Comparison of ENCODE assay signal across 1 cellular context in genomic region chr1:1063945-1064831, GRCh38.
TF ChIP-seq lines count a peak whose summit lies in the region.

No MANE protein-coding gene starts in this region.

TF ChIP-seq in HepG2, 621 proteins besides CTCF, POLR2A, EP300 and RAD21 (continued from another document and continues in another):
- TF ChIP-seq ZBTB40 (IDR thresholded peaks at IDR 0.05) (no peak), ZBTB40 (CRISPR knock-in tag; IDR thresholded peaks at IDR 0.05) (peak; percentile 61; the same call in 1 of the 2 replicates), GATAD1 (CRISPR knock-in tag; IDR thresholded peaks at IDR 0.05) (peak; percentile 42), ZUFSP (CRISPR knock-in tag; IDR thresholded peaks at IDR 0.05; ENCODE audit: borderline replicate concordance) (no peak), ZNF496 (CRISPR knock-in tag; IDR thresholded peaks at IDR 0.05; ENCODE audit: insufficient replicate concordance) (no peak), PRDM4 (CRISPR knock-in tag; IDR thresholded peaks at IDR 0.05; ENCODE audit: borderline replicate concordance) (no peak), ZNF580 (CRISPR knock-in tag; IDR thresholded peaks at IDR 0.05; ENCODE audit: borderline replicate concordance, low read depth) (peak; percentile 59; the same call in 1 of the 2 replicates), ZBTB7B (CRISPR knock-in tag; IDR thresholded peaks at IDR 0.05) (peak; percentile 91), FOXA1 (IDR thresholded peaks at IDR 0.05) (no peak), FOXA1 (CRISPR knock-in tag; IDR thresholded peaks at IDR 0.05) (0 out of 2 replicates have a peak, but pooled peaks have one; percentile 2), ZC3H13 (CRISPR knock-in tag; IDR thresholded peaks at IDR 0.05) (no peak; the same call in 1 of the 2 replicates), ZNF562 (CRISPR knock-in tag; IDR thresholded peaks at IDR 0.05; ENCODE audit: borderline replicate concordance) (no peak), NFIB (CRISPR knock-in tag; IDR thresholded peaks at IDR 0.05; ENCODE audit: borderline replicate concordance) (no peak), YEATS2 (CRISPR knock-in tag; IDR thresholded peaks at IDR 0.05; ENCODE audit: borderline replicate concordance) (peak; percentile 61; the same call in 1 of the 2 replicates), ZNF512 (CRISPR knock-in tag; IDR thresholded peaks at IDR 0.05) (0 out of 2 replicates have a peak, but pooled peaks have one; percentile 30), ZNF652 (CRISPR knock-in tag; IDR thresholded peaks at IDR 0.05; ENCODE audit: borderline replicate concordance, low read depth) (no peak), RFX5 (IDR thresholded peaks at IDR 0.05; ENCODE audit: low read depth, low read length) (no peak), SNAPC2 (CRISPR knock-in tag; IDR thresholded peaks at IDR 0.05) (no peak; the same call in 1 of the 2 replicates), ZFP82 (CRISPR knock-in tag; IDR thresholded peaks at IDR 0.05; ENCODE audit: borderline replicate concordance) (no peak), NR1H2 (CRISPR knock-in tag; IDR thresholded peaks at IDR 0.05; ENCODE audit: borderline replicate concordance, low read depth) (no peak), ZNF629 (CRISPR knock-in tag; conservative IDR thresholded peaks at IDR 0.05) (no peak), MEIS2 (CRISPR knock-in tag; IDR thresholded peaks at IDR 0.05) (no peak), ZZZ3 (CRISPR knock-in tag; IDR thresholded peaks at IDR 0.05; ENCODE audit: borderline replicate concordance) (no peak), MAFG (CRISPR knock-in tag; IDR thresholded peaks at IDR 0.05) (no peak), TMF1 (CRISPR knock-in tag; IDR thresholded peaks at IDR 0.05; ENCODE audit: low read depth) (no peak), NFYC (CRISPR knock-in tag; IDR thresholded peaks at IDR 0.05) (no peak), ZNF557 (CRISPR knock-in tag; IDR thresholded peaks at IDR 0.05) (no peak), ZFP36L2 (CRISPR knock-in tag; IDR thresholded peaks at IDR 0.05) (no peak), HOXA7 (CRISPR knock-in tag; IDR thresholded peaks at IDR 0.05) (no peak), MEF2D (CRISPR knock-in tag; IDR thresholded peaks at IDR 0.05) (peak; percentile 80), ZNF431 (CRISPR knock-in tag; IDR thresholded peaks at IDR 0.05; ENCODE audit: borderline replicate concordance, low read depth) (no peak), RERE (CRISPR knock-in tag; IDR thresholded peaks at IDR 0.05; ENCODE audit: low read depth) (no peak), ZSCAN29 (CRISPR knock-in tag; conservative IDR thresholded peaks at IDR 0.05) (peak; percentile 82; the same call in 1 of the 2 replicates), ZNF619 (CRISPR knock-in tag; IDR thresholded peaks at IDR 0.05) (no peak), MYC (CRISPR knock-in tag; IDR thresholded peaks at IDR 0.05; ENCODE audit: borderline replicate concordance) (peak; percentile 50; the same call in 1 of the 2 replicates), NR2F6 (IDR thresholded peaks at IDR 0.05) (no peak), NR2F6 (CRISPR knock-in tag; IDR thresholded peaks at IDR 0.05) (peak; percentile 69; the same call in 1 of the 2 replicates), FOXK2 (IDR thresholded peaks at IDR 0.05) (no peak), ZGPAT (CRISPR knock-in tag; IDR thresholded peaks at IDR 0.05) (peak; percentile 80), ZNF790 (CRISPR knock-in tag; IDR thresholded peaks at IDR 0.05; ENCODE audit: borderline replicate concordance) (no peak; the same call in 1 of the 2 replicates)
